ENCODE assay signal across 21 cellular contexts in genomic region chr7:96313940-96314339, GRCh38.
"Had no signal": no experiment of that assay in that cellular context is flagged by ENCODE, and none has a peak within 500 bp of the region (broad histone marks: within the 10 kb centered on the region; RNA-seq: fewer than 3 reads in every experiment).

No MANE protein-coding gene starts in this region.

- H3K27ac ChIP-seq: adrenal gland, ascending aorta, heart right ventricle, lower lobe of right lung, ovary, prostate gland, spleen, thoracic aorta, upper lobe of left lung, WERI-Rb-1 had no signal

- H3K36me3 ChIP-seq: adrenal gland, ascending aorta, lower lobe of right lung, ovary, prostate gland, thoracic aorta, upper lobe of left lung had no signal

- H3K27me3 ChIP-seq: adrenal gland, ascending aorta, heart right ventricle, ovary, spleen, upper lobe of left lung had no signal

- H3K9me3 Mint-ChIP-seq: activated T-helper 1 cell treated with anti-CD3 and anti-CD28 coated beads, Interleukin-12 subunit alpha, Interleukin-12 subunit beta, Interleukin-2, Interleukin-4 antibody, amounts not matched to agents 30 ng/mL and 10 ng/mL and 1 ng/mL, durations not matched to agents 14 hours and 24 hours and 36 hours; central memory CD8-positive, alpha-beta T cell; mesothelial cell of epicardium; naive thymus-derived CD8-positive, alpha-beta T cell had no signal

- ATAC-seq: activated CD8-positive, alpha-beta T cell treated with anti-CD3 and anti-CD28 coated beads, Interleukin-2, amount 10 ng/mL, durations not matched to agents 7 days and 5 days; heart right ventricle; naive thymus-derived CD8-positive, alpha-beta T cell had no signal

- H3K4me1 ChIP-seq: prostate gland had no signal

- H3K4me3 ChIP-seq: adrenal gland, ascending aorta, heart right ventricle, lower lobe of right lung, ovary, prostate gland, spleen, thoracic aorta, upper lobe of left lung had no signal

- H3K9me3 ChIP-seq: adrenal gland, ascending aorta, heart right ventricle, lower lobe of right lung, ovary, prostate gland, spleen, thoracic aorta, upper lobe of left lung had no signal

- H3K27me3 Mint-ChIP-seq: activated naive CD8-positive, alpha-beta T cell; central memory CD8-positive, alpha-beta T cell; naive thymus-derived CD8-positive, alpha-beta T cell had no signal

- DNase-seq: activated CD4-positive, alpha-beta T cell treated with anti-CD3 and anti-CD28 coated beads for 1 hour; activated CD4-positive, alpha-beta T cell treated with anti-CD3 and anti-CD28 coated beads, Interleukin-2, amount 50 U/mL, for 1 hour; activated CD8-positive, alpha-beta T cell treated with anti-CD3 and anti-CD28 coated beads, Interleukin-2, amount 10 ng/mL, durations not matched to agents 7 days and 5 days; activated gamma-delta T cell treated with Interleukin-2 at 50 U/mL for 16 hours; adrenal gland; heart right ventricle; lower lobe of right lung; naive thymus-derived CD8-positive, alpha-beta T cell; ovary; spleen; stimulated activated CD4-positive, alpha-beta T cell treated with anti-CD3 and anti-CD28 coated beads, Interleukin-4, amount 100 ng/mL, for 24 hours; stimulated activated naive CD4-positive, alpha-beta T cell treated with Interleukin-2 at 50 U/mL for 16 hours; upper lobe of left lung; WERI-Rb-1 had no signal

- H3K27ac Mint-ChIP-seq: activated CD8-positive, alpha-beta T cell treated with anti-CD3 and anti-CD28 coated beads, Interleukin-2, amount 10 ng/mL, durations not matched to agents 7 days and 5 days; activated naive CD8-positive, alpha-beta T cell; activated T-helper 1 cell treated with anti-CD3 and anti-CD28 coated beads, Interleukin-12 subunit alpha, Interleukin-12 subunit beta, Interleukin-2, Interleukin-4 antibody, amounts not matched to agents 30 ng/mL and 10 ng/mL and 1 ng/mL, durations not matched to agents 14 hours and 24 hours and 36 hours; mesothelial cell of epicardium had no signal

- H3K4me3 Mint-ChIP-seq: activated CD8-positive, alpha-beta T cell treated with anti-CD3 and anti-CD28 coated beads, Interleukin-2, amount 10 ng/mL, durations not matched to agents 7 days and 5 days; activated naive CD8-positive, alpha-beta T cell; activated T-helper 1 cell treated with anti-CD3 and anti-CD28 coated beads, Interleukin-12 subunit alpha, Interleukin-12 subunit beta, Interleukin-2, Interleukin-4 antibody, amounts not matched to agents 30 ng/mL and 10 ng/mL and 1 ng/mL, durations not matched to agents 14 hours and 24 hours and 36 hours; central memory CD8-positive, alpha-beta T cell; mesothelial cell of epicardium had no signal
